In genomic region chr10:74953214-74953613, GRCh38 we compare ENCODE assay signal across 31 cellular contexts.
DNase-seq lines count a peak whose midpoint lies in the region; ATAC-seq, FAIRE-seq and TF ChIP-seq lines count a peak whose summit lies in the region.
"Had no signal": no experiment of that assay in that cellular context is flagged by ENCODE, and none has a peak within 500 bp of the region (broad histone marks: within the 10 kb centered on the region; RNA-seq: fewer than 3 reads in every experiment).

No MANE protein-coding gene starts in this region.

- H3K9ac ChIP-seq in HepG2 (ENCODE audit: insufficient read depth, low read depth, low read length) (no peak overlapping the region), neuronal stem cell (ENCODE audit: low read depth, low read length, poor library complexity) (no peak overlapping the region)
- H3K9ac ChIP-seq: KMS-11 had no signal

- H2BK12ac ChIP-seq in neuronal stem cell (ENCODE audit: low read length): no peak overlapping the region

- H3K4me2 ChIP-seq in HepG2 (ENCODE audit: low read depth, low read length): no peak overlapping the region
- H3K4me2 ChIP-seq in neuronal stem cell (ENCODE audit: insufficient read depth, low read length, poor library complexity, severe bottlenecking): no peak overlapping the region
- H3K4me2 ChIP-seq: KMS-11, PC-9, smooth muscle cell had no signal

- CTCF ChIA-PET in HepG2 (lab: Yijun Ruan, JAX; ENCODE audit: low intra/inter-chr PET ratio, low total read pairs): no interaction called here

- WGBS in HepG2 (ENCODE audit: low lambda C conversion rate): 15% methylated on average over 2 of the region's 2 CpGs
- no CpG with 5 or more reads among the region's 2 CpGs for WGBS in neuronal stem cell (ENCODE audit: extremely low coverage in 2 of 2, insufficient read length in 2 of 2, insufficient replicate concordance in 1 of 2), 2 donors

- H2AK5ac ChIP-seq in neuronal stem cell (ENCODE audit: low read depth, low read length): no peak overlapping the region

- DNase-seq in COLO829 (ENCODE audit: low spot score) (peak; percentile 29), NCI-H460 (ENCODE audit: extremely low read depth, low read depth) (peak; percentile 16), HepG2 (ENCODE audit: low spot score) (peak; percentile 40), uterus (no peak), neuronal stem cell (ENCODE audit: low spot score) (no peak), NCI-H1436 (lab: John Stamatoyannopoulos, UW) (no peak)
- DNase-seq: activated naive CD4-positive, alpha-beta T cell treated with anti-CD3 and anti-CD28 coated beads for 36 hours; CD4-positive, alpha-beta memory T cell; hypothalamus; immature natural killer cell; left colon; mammary epithelial cell; MG63; NCI-H1105 treated with DMSO at 0.1 percent for 48 hours; NCI-H2081; NCI-H2227 treated with DMSO at 0.1 percent for 48 hours; NCI-H526 treated with DMSO at 0.1 percent for 48 hours; PC-9; posterior cingulate gyrus; stimulated activated naive CD8-positive, alpha-beta T cell treated with anti-CD3 and anti-CD28 coated beads, Interleukin-15, Interleukin-2, amounts not matched to agents 100 U/mL and 50 U/mL, for 24 hours; T-helper 17 cell; thyroid gland had no signal

- no peak overlapping the region for H3K14ac ChIP-seq in neuronal stem cell (ENCODE audit: low read length)

- H2AFZ ChIP-seq in HepG2 (ENCODE audit: low read length): no peak overlapping the region
- H2AFZ ChIP-seq in neuronal stem cell (ENCODE audit: low read length): no peak overlapping the region
- H2AFZ ChIP-seq: PC-9 had no signal

- H3K9me3 ChIP-seq in HepG2 (ENCODE audit: low read length): no peaks in the 10 kb centered on the region
- no peaks in the 10 kb centered on the region for H3K9me3 ChIP-seq in uterus
- no peaks in the 10 kb centered on the region for H3K9me3 ChIP-seq in neuronal stem cell (replicated peaks in 1 of 2; ENCODE audit: control insufficient read depth in 2 of 2, insufficient read depth in 1 of 2, low read depth in 1 of 2, low read length in 2 of 2)
- H3K9me3 ChIP-seq: breast epithelium, MG63, right atrium auricular region, thyroid gland had no signal

- no peak overlapping the region for H2BK15ac ChIP-seq in neuronal stem cell (ENCODE audit: low read length)

- in situ Hi-C loops in HepG2 (cut with HindIII; ENCODE audit: extremely low pct_ligation_motif_present, low pct_unique_long_range_greater_than_20kb): no loop called here

- no peak for FAIRE-seq in HepG2 (lab: Jason Lieb, UNC)
- FAIRE-seq: GM18507, TTC549 had no signal

- no TSS peak for BruUV-seq in HepG2 (replicated peaks; lab: Mats Ljungman, UMichigan)

- H3K4me3 ChIP-seq in HepG2 (replicated peaks in 1 of 3; ENCODE audit: insufficient read depth in 1 of 3, low read depth in 2 of 3, low read length in 3 of 3): no peak overlapping the region; a peak in 1 of 6 replicates
- no peak overlapping the region for H3K4me3 ChIP-seq in uterus
- no peak overlapping the region for H3K4me3 ChIP-seq in neuronal stem cell (ENCODE audit: low read length in 2 of 2)
- H3K4me3 ChIP-seq: breast epithelium, MG63, PC-9, right atrium auricular region, smooth muscle cell, thyroid gland had no signal

- TF ChIP-seq POLR2A in HepG2 (IDR thresholded peaks at IDR 0.05; ENCODE audit: insufficient read depth in 1 of 2, low read depth in 2 of 2, low read length in 2 of 2) (no peak), uterus (IDR thresholded peaks at IDR 0.05) (no peak)

- H3K4me1 ChIP-seq in HepG2 (ENCODE audit: insufficient read depth, low read length) (peaks cover 45% of the 10 kb centered on the region), uterus (no peaks in the 10 kb centered on the region), neuronal stem cell (ENCODE audit: control insufficient read depth in 2 of 2, insufficient read depth in 1 of 2, low read depth in 1 of 2, low read length in 2 of 2) (peaks cover 0 to 2% of the 10 kb centered on the region in 2 donors)

- H3K23ac ChIP-seq in neuronal stem cell (ENCODE audit: low read depth, low read length, poor library complexity): no peak overlapping the region

- H2BK5ac ChIP-seq in neuronal stem cell (ENCODE audit: low read length): no peak overlapping the region

- no peak overlapping the region for H4K91ac ChIP-seq in neuronal stem cell (ENCODE audit: low read depth, low read length, poor library complexity)

- no peak for TF ChIP-seq RAD21 in HepG2 (CRISPR knock-in tag; IDR thresholded peaks at IDR 0.05)

- H3K79me1 ChIP-seq in neuronal stem cell (ENCODE audit: low read depth, low read length): no peaks in the 10 kb centered on the region

- no peaks in the 10 kb centered on the region for H3K79me2 ChIP-seq in HepG2 (ENCODE audit: insufficient read depth, low read length)

- H2BK120ac ChIP-seq in neuronal stem cell (ENCODE audit: low read depth, low read length): no peak overlapping the region

- no peak overlapping the region for H3K4ac ChIP-seq in neuronal stem cell (ENCODE audit: low read length)

- H4K8ac ChIP-seq in neuronal stem cell (ENCODE audit: low read depth, low read length): no peak overlapping the region

- no peaks in the 10 kb centered on the region for H4K20me1 ChIP-seq in HepG2 (ENCODE audit: insufficient read depth, low read length)

- intact Hi-C loops in HepG2 (cut with micrococcal nuclease; ENCODE audit: unreplicated experiment) (no loop called here), uterus (cut with DNase I; ENCODE audit: low total_unique reads) (no loop called here)

- H3K27me3 ChIP-seq in HepG2 (ENCODE audit: control insufficient read depth in 1 of 2, insufficient read depth in 2 of 2, low read length in 2 of 2) (no peaks in the 10 kb centered on the region), uterus (no peaks in the 10 kb centered on the region), neuronal stem cell (ENCODE audit: control insufficient read depth in 3 of 3, insufficient read depth in 3 of 3, low read depth in 1 of 3, low read length in 3 of 3) (no peaks in the 10 kb centered on the region)
- H3K27me3 ChIP-seq: breast epithelium, MG63, right atrium auricular region, thyroid gland had no signal

- POLR2A ChIA-PET in HepG2 (lab: Yijun Ruan, JAX): no interaction called here

- no peaks in the 10 kb centered on the region for H3K36me3 ChIP-seq in HepG2 (replicated peaks in 1 of 2; ENCODE audit: control insufficient read depth in 1 of 2, insufficient read depth in 2 of 2, low read length in 2 of 2)
- no peaks in the 10 kb centered on the region for H3K36me3 ChIP-seq in uterus
- H3K36me3 ChIP-seq in neuronal stem cell (replicated peaks in 1 of 2; ENCODE audit: control insufficient read depth in 2 of 2, insufficient read depth in 2 of 2, low read length in 2 of 2): no peaks in the 10 kb centered on the region
- H3K36me3 ChIP-seq: breast epithelium, MG63, right atrium auricular region, thyroid gland had no signal

- TF ChIP-seq CTCF in HepG2 (CRISPR knock-in tag; IDR thresholded peaks at IDR 0.05) (no peak), uterus (IDR thresholded peaks at IDR 0.05) (no peak)

- no peak for TF ChIP-seq EP300 in HepG2 (IDR thresholded peaks at IDR 0.05; ENCODE audit: low read depth in 2 of 2, low read length in 2 of 2)
- no peak for TF ChIP-seq EP300 in HepG2 (CRISPR knock-in tag; IDR thresholded peaks at IDR 0.05; ENCODE audit: borderline replicate concordance)

- H3K18ac ChIP-seq in neuronal stem cell (ENCODE audit: low read length): no peak overlapping the region

- peak overlapping the region; percentile 42 for H3K27ac ChIP-seq in HepG2 (ENCODE audit: extremely low read length, insufficient read depth, low read length)
- peak overlapping the region; percentile 16 to 43 for H3K27ac ChIP-seq in uterus
- H3K27ac ChIP-seq in neuronal stem cell (replicated peaks; ENCODE audit: low read length): no peak overlapping the region
- H3K27ac ChIP-seq: breast epithelium, HL-60, KMS-11, PC-9, right atrium auricular region, thyroid gland had no signal

- ATAC-seq in HepG2 (0 out of 3 replicates have a peak, but pooled peaks have one; percentile 45), HG02852 (IDR thresholded peaks at IDR 0.05; ENCODE audit: unreplicated experiment) (no peak)
- ATAC-seq: left colon; Right ventricle myocardium inferior; stimulated activated naive CD8-positive, alpha-beta T cell treated with anti-CD3 and anti-CD28 coated beads, Interleukin-15, Interleukin-2, amounts not matched to agents 100 U/mL and 50 U/mL, for 24 hours; T-helper 17 cell had no signal

TF ChIP-seq in HepG2, 621 proteins besides CTCF, POLR2A, EP300 and RAD21 (continues in another document):
- TF ChIP-seq ZNF326 (CRISPR knock-in tag; IDR thresholded peaks at IDR 0.05; ENCODE audit: borderline replicate concordance) (no peak), MEIS1 (CRISPR knock-in tag; IDR thresholded peaks at IDR 0.05; ENCODE audit: borderline replicate concordance) (no peak), NR2F1 (CRISPR knock-in tag; IDR thresholded peaks at IDR 0.05) (no peak), ZBTB43 (CRISPR knock-in tag; conservative IDR thresholded peaks at IDR 0.05) (peak; percentile 69; the same call in 1 of the 2 replicates), XBP1 (CRISPR knock-in tag; IDR thresholded peaks at IDR 0.05) (no peak), JUND (CRISPR knock-in tag; IDR thresholded peaks at IDR 0.05) (no peak), ZSCAN20 (CRISPR knock-in tag; IDR thresholded peaks at IDR 0.05; ENCODE audit: borderline replicate concordance) (no peak), ZNF770 (CRISPR knock-in tag; IDR thresholded peaks at IDR 0.05) (no peak)

Comparison
In these comparisons a context has a peak if more than half of its experiments do, and no peak if none do; other contexts are left out.
1. DNase-seq: peak in COLO829 (single experiment), NCI-H460 (single experiment) and HepG2 (single experiment); none in uterus (0 of 2), neuronal stem cell (single experiment) and NCI-H1436 (single experiment).